In the genomic region with DNA sequence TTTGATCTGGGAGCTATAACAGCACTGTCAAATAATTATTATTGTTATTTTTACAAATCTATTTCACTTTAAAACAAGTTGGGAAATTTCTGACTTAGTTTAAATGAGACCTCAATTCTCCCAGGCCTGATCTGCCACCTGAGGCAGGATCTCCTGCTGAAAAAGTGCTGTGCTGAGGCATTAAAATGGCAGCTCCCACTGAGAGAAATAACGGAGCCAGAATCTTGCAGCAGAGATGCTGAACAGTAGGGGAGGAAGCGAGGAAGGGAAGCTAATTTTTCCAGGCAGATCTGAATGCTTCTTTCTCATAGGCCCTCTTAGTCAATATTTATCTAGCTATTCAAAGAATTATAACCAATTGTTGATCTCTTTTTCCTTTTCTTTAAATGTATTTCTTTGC, we compare ENCODE assay signal across 1 cellular context.
TF ChIP-seq lines count a peak whose summit lies in the region.

No MANE protein-coding gene starts in this region.

TF ChIP-seq in HepG2, 621 proteins besides CTCF, POLR2A, EP300 and RAD21:
- TF ChIP-seq, protein P1, sequence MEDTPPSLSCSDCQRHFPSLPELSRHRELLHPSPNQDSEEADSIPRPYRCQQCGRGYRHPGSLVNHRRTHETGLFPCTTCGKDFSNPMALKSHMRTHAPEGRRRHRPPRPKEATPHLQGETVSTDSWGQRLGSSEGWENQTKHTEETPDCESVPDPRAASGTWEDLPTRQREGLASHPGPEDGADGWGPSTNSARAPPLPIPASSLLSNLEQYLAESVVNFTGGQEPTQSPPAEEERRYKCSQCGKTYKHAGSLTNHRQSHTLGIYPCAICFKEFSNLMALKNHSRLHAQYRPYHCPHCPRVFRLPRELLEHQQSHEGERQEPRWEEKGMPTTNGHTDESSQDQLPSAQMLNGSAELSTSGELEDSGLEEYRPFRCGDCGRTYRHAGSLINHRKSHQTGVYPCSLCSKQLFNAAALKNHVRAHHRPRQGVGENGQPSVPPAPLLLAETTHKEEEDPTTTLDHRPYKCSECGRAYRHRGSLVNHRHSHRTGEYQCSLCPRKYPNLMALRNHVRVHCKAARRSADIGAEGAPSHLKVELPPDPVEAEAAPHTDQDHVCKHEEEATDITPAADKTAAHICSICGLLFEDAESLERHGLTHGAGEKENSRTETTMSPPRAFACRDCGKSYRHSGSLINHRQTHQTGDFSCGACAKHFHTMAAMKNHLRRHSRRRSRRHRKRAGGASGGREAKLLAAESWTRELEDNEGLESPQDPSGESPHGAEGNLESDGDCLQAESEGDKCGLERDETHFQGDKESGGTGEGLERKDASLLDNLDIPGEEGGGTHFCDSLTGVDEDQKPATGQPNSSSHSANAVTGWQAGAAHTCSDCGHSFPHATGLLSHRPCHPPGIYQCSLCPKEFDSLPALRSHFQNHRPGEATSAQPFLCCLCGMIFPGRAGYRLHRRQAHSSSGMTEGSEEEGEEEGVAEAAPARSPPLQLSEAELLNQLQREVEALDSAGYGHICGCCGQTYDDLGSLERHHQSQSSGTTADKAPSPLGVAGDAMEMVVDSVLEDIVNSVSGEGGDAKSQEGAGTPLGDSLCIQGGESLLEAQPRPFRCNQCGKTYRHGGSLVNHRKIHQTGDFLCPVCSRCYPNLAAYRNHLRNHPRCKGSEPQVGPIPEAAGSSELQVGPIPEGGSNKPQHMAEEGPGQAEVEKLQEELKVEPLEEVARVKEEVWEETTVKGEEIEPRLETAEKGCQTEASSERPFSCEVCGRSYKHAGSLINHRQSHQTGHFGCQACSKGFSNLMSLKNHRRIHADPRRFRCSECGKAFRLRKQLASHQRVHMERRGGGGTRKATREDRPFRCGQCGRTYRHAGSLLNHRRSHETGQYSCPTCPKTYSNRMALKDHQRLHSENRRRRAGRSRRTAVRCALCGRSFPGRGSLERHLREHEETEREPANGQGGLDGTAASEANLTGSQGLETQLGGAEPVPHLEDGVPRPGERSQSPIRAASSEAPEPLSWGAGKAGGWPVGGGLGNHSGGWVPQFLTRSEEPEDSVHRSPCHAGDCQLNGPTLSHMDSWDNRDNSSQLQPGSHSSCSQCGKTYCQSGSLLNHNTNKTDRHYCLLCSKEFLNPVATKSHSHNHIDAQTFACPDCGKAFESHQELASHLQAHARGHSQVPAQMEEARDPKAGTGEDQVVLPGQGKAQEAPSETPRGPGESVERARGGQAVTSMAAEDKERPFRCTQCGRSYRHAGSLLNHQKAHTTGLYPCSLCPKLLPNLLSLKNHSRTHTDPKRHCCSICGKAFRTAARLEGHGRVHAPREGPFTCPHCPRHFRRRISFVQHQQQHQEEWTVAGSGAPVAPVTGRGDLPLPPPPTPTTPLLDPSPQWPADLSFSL (CRISPR knock-in tag; IDR thresholded peaks at IDR 0.05): no peak
- TF ChIP-seq, protein P2, sequence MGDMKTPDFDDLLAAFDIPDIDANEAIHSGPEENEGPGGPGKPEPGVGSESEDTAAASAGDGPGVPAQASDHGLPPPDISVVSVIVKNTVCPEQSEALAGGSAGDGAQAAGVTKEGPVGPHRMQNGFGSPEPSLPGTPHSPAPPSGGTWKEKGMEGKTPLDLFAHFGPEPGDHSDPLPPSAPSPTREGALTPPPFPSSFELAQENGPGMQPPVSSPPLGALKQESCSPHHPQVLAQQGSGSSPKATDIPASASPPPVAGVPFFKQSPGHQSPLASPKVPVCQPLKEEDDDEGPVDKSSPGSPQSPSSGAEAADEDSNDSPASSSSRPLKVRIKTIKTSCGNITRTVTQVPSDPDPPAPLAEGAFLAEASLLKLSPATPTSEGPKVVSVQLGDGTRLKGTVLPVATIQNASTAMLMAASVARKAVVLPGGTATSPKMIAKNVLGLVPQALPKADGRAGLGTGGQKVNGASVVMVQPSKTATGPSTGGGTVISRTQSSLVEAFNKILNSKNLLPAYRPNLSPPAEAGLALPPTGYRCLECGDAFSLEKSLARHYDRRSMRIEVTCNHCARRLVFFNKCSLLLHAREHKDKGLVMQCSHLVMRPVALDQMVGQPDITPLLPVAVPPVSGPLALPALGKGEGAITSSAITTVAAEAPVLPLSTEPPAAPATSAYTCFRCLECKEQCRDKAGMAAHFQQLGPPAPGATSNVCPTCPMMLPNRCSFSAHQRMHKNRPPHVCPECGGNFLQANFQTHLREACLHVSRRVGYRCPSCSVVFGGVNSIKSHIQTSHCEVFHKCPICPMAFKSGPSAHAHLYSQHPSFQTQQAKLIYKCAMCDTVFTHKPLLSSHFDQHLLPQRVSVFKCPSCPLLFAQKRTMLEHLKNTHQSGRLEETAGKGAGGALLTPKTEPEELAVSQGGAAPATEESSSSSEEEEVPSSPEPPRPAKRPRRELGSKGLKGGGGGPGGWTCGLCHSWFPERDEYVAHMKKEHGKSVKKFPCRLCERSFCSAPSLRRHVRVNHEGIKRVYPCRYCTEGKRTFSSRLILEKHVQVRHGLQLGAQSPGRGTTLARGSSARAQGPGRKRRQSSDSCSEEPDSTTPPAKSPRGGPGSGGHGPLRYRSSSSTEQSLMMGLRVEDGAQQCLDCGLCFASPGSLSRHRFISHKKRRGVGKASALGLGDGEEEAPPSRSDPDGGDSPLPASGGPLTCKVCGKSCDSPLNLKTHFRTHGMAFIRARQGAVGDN (CRISPR knock-in tag; IDR thresholded peaks at IDR 0.05): no peak
- TF ChIP-seq GPN1 (CRISPR knock-in tag; IDR thresholded peaks at IDR 0.05; ENCODE audit: borderline replicate concordance) (no peak), ZNF331 (CRISPR knock-in tag; IDR thresholded peaks at IDR 0.05) (no peak), XBP1 (CRISPR knock-in tag; IDR thresholded peaks at IDR 0.05) (no peak), ZNF180 (CRISPR knock-in tag; IDR thresholded peaks at IDR 0.05; ENCODE audit: borderline replicate concordance, low read depth) (no peak), SIX4 (CRISPR knock-in tag; IDR thresholded peaks at IDR 0.05) (no peak), FOXO1 (CRISPR knock-in tag; IDR thresholded peaks at IDR 0.05) (no peak), TRIM24 (CRISPR knock-in tag; IDR thresholded peaks at IDR 0.05) (no peak), PPARG (CRISPR knock-in tag; conservative IDR thresholded peaks at IDR 0.05) (no peak), MTA3 (CRISPR knock-in tag; IDR thresholded peaks at IDR 0.05) (no peak), ZNF230 (CRISPR knock-in tag; IDR thresholded peaks at IDR 0.05) (no peak), ZBTB1 (CRISPR knock-in tag; IDR thresholded peaks at IDR 0.05; ENCODE audit: borderline replicate concordance) (no peak), HNF4A (CRISPR knock-in tag; IDR thresholded peaks at IDR 0.05) (no peak), TOPORS (CRISPR knock-in tag; IDR thresholded peaks at IDR 0.05) (no peak), MIER2 (CRISPR knock-in tag; IDR thresholded peaks at IDR 0.05) (no peak)
- TF ChIP-seq, protein P3, sequence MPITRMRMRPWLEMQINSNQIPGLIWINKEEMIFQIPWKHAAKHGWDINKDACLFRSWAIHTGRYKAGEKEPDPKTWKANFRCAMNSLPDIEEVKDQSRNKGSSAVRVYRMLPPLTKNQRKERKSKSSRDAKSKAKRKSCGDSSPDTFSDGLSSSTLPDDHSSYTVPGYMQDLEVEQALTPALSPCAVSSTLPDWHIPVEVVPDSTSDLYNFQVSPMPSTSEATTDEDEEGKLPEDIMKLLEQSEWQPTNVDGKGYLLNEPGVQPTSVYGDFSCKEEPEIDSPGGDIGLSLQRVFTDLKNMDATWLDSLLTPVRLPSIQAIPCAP (CRISPR knock-in tag; IDR thresholded peaks at IDR 0.05; ENCODE audit: low read depth): no peak
- TF ChIP-seq, protein P4, sequence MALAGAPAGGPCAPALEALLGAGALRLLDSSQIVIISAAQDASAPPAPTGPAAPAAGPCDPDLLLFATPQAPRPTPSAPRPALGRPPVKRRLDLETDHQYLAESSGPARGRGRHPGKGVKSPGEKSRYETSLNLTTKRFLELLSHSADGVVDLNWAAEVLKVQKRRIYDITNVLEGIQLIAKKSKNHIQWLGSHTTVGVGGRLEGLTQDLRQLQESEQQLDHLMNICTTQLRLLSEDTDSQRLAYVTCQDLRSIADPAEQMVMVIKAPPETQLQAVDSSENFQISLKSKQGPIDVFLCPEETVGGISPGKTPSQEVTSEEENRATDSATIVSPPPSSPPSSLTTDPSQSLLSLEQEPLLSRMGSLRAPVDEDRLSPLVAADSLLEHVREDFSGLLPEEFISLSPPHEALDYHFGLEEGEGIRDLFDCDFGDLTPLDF (CRISPR knock-in tag; IDR thresholded peaks at IDR 0.05): no peak
- TF ChIP-seq, protein P5, sequence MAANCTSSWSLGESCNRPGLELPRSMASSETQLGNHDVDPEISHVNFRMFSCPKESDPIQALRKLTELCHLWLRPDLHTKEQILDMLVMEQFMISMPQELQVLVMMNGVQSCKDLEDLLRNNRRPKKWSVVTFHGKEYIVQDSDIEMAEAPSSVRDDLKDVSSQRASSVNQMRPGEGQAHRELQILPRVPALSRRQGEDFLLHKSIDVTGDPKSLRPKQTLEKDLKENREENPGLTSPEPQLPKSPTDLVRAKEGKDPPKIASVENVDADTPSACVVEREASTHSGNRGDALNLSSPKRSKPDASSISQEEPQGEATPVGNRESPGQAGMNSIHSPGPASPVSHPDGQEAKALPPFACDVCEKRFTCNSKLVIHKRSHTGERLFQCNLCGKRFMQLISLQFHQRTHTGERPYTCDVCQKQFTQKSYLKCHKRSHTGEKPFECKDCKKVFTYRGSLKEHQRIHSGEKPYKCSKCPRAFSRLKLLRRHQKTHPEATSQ (CRISPR knock-in tag; IDR thresholded peaks at IDR 0.05; ENCODE audit: borderline replicate concordance): no peak
